1 cellular context compared by ENCODE assay signal in the genomic region with DNA sequence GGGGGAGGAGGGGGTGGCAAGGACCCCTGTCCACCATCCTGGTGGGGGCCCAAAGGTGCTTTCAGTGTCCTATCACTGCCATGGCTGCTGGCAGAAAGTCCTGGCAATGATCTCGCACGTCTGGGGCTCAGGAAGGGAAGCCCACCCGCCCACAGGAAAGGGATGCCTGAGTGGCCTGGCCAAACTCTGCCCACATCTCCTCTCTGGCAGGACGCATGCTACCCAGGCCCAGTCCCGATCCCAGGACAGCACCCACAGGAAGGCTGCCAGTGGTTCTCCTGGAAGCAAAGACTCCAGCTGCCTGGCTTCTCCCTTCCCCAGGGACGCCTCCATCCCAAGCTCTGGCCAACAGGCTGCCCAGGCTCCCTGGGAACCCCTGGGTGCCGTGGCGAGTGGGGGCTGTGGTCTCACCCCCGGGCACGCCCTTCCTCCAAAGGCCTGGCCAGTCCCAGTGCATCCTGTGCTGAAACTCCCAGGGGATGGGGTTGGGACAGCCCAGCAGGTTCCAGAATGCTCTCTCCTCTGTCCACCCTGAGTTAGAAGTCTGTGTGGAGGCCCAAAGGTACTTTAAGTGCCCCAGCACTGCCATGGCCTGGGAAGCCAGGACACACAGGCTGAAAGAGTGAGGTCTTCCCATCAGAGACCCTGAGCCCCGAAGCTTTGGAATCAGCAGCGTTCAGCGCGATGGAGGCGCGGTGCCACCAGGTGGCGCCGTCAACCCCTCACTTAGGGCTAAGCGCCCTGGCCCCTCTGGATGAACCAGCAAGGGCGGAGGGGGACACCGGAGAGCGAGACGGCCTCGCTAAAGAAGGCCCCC.
TF ChIP-seq lines count a peak whose summit lies in the region.

No MANE protein-coding gene starts in this region.

TF ChIP-seq in IMR-90, 13 proteins besides CTCF, POLR2A, EP300 and RAD21:
- TF ChIP-seq SMC3 (IDR thresholded peaks at IDR 0.05; ENCODE audit: low read depth, low read length) (peak; percentile 93), FOS (IDR thresholded peaks at IDR 0.05; ENCODE audit: low read depth, low read length) (no peak), MAZ (IDR thresholded peaks at IDR 0.05; ENCODE audit: borderline replicate concordance, low read depth, low read length) (peak; percentile 70; the same call in 1 of the 2 replicates), BHLHE40 (IDR thresholded peaks at IDR 0.05; ENCODE audit: low read depth, low read length) (no peak)
TF ChIP-seq in IMR-90: peak in this region for 2.
